8 cellular contexts compared by ENCODE assay signal in the genomic region with DNA sequence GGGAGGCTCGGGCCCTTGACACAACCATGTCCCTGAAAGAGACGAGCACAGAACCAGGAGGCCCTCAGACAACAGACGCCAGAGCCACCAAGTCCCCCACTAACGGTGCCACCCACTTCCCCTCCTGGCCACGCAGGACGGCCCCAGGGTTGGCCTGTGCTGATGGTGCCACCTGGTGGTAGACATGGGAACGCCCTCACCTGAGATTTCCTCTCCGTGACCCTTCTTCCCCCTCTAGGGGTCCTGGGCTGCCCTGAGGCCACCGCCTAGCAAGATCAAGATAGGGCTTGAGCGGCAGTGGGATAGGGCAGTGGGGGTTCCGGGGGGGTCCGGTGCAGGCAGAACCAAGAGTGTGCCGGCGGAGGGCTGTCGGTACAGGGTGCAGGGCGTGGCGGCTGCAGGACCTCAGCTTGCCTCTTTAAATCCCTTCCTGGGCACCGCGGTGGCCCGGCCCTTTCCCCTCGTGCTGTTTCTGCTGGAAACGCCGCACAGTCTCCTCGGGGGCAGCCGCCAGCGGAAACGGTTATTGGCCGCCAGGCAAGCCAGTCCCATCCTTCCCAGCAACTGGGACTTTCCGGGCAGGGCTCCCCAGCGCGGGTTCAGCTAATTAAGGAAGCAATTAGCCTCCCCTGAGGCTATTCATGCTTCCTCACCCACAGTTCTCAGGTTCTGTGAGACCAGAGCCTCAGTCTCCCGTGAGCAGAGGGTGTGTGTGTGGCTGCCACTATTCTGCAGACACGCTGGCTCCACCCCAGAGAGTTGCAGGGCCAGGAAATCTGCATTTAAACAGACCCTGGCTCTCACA.
DNase-seq lines count a peak whose midpoint lies in the region; ATAC-seq lines count a peak whose summit lies in the region.

No MANE protein-coding gene starts in this region.

- no peaks in the 10 kb centered on the region for H3K9me3 ChIP-seq in mucosa of rectum (ENCODE audit: control insufficient read depth in 2 of 2, low read length in 2 of 2)

- H3K27ac ChIP-seq in mucosa of rectum (ENCODE audit: low read depth in 2 of 2, low read length in 2 of 2): peak overlapping the region; percentile 0 to 63

- DNase-seq in NCI-H345 (lab: John Stamatoyannopoulos, UW) (peak; percentile 48), NCI-H345 treated with DMSO at 0.1 percent for 48 hours (lab: John Stamatoyannopoulos, UW; ENCODE audit: unreplicated experiment) (no peak), NOMO-1 treated with dmso at 0.1 percent for 144 hours (lab: John Stamatoyannopoulos, UW; ENCODE audit: unreplicated experiment) (peak; percentile 70), epidermal melanocyte (ENCODE audit: insufficient read length, low spot score) (peak; percentile 66)
- DNase-seq in activated CD8-positive, alpha-beta memory T cell treated with anti-CD3 and anti-CD28 coated beads, Interleukin-2, amount 50 U/mL, for 24 hours (ENCODE audit: extremely low read depth): peak; percentile 44
- peak; percentile 63 to 78 for DNase-seq in stimulated activated CD8-positive, alpha-beta memory T cell treated with anti-CD3 and anti-CD28 coated beads, Interleukin-4, amount 100 ng/mL, for 4 hours (ENCODE audit: low read depth in 2 of 2, low spot score in 1 of 2)

- no peaks in the 10 kb centered on the region for H3K36me3 ChIP-seq in mucosa of rectum (ENCODE audit: control insufficient read depth in 2 of 2, insufficient read depth in 2 of 2, low read length in 2 of 2)

- peak; percentile 61 for ATAC-seq in HG03175 (IDR thresholded peaks at IDR 0.05; ENCODE audit: unreplicated experiment)

- H3K4me3 ChIP-seq in mucosa of rectum (ENCODE audit: low read length in 2 of 2): peak overlapping the region; percentile 64 to 74

- no peaks in the 10 kb centered on the region for H3K27me3 ChIP-seq in mucosa of rectum (ENCODE audit: control insufficient read depth in 2 of 2, insufficient read depth in 2 of 2, low read length in 2 of 2)

- H3K4me1 ChIP-seq in mucosa of rectum (ENCODE audit: control insufficient read depth in 2 of 2, insufficient read depth in 2 of 2, low read length in 2 of 2): peaks cover 8 to 14% of the 10 kb centered on the region in 2 donors

- H3K9ac ChIP-seq in mucosa of rectum (ENCODE audit: low read depth in 1 of 2, low read length in 2 of 2): peak overlapping the region; percentile 60 to 67
